Comparison of ENCODE assay signal across 13 cellular contexts in the genomic region with DNA sequence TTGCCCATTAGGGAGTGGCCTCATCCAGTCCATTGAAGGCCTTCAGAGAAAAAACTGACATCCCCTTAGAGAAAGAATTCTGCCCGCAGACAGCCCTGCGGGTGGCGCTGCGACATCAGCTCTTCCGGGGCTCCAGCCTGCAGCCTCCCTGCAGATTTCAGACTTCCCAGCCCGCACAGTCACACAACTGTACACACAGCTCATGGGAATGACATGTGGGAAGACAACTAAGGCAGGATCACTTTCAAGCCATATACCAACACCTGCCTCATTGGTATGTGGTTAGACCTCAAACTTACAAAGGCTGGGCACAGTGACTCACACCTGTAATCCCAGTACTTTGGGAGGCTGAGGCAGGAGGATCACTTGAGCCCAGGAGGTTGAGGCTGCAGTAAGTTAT. TPM values are rescaled to one million over a fixed set of nuclear protein-coding genes. Genes with fewer than 3 reads are reported as not detected.
DNase-seq lines count a peak whose midpoint lies in the region; ATAC-seq and TF ChIP-seq lines count a peak whose summit lies in the region.
"Had no signal": no experiment of that assay in that cellular context is flagged by ENCODE, and none has a peak within 500 bp of the region (broad histone marks: within the 10 kb centered on the region; RNA-seq: fewer than 3 reads in every experiment).

No MANE protein-coding gene starts in this region.

- 77% methylated on average over 6 of the region's 6 CpGs; no CpG with 5 or more reads in 1 of the 2 experiments for WGBS in endodermal cell (ENCODE audit: insufficient coverage in 1 of 2, insufficient read length in 1 of 2), 2 experiments
- WGBS in neuronal stem cell (ENCODE audit: extremely low coverage in 2 of 2, insufficient read length in 2 of 2, insufficient replicate concordance in 1 of 2), 2 donors, result no CpG with 5 or more reads among the region's 6 CpGs

- H3K23ac ChIP-seq in neuronal stem cell (ENCODE audit: low read depth, low read length, poor library complexity), result no peak overlapping the region

- no peaks in the 10 kb centered on the region for H3K9me3 ChIP-seq in OCI-LY1 (ENCODE audit: low read length)
- H3K9me3 ChIP-seq in endodermal cell (ENCODE audit: control insufficient read depth, low read length), result no peaks in the 10 kb centered on the region
- no peaks in the 10 kb centered on the region for H3K9me3 ChIP-seq in neuronal stem cell (replicated peaks in 1 of 2; ENCODE audit: control insufficient read depth in 2 of 2, insufficient read depth in 1 of 2, low read depth in 1 of 2, low read length in 2 of 2)

- TF ChIP-seq CTCF in OCI-LY1 (IDR thresholded peaks at IDR 0.05; ENCODE audit: low read length), result 0 out of 2 replicates have a peak, but pooled peaks have one; percentile 23
- peak; percentile 74 for TF ChIP-seq CTCF in endodermal cell (conservative IDR thresholded peaks at IDR 0.05)
- peak; percentile 28 for TF ChIP-seq CTCF in progenitor cell of endocrine pancreas (IDR thresholded peaks at IDR 0.05; ENCODE audit: unreplicated experiment)

- no peaks in the 10 kb centered on the region for H3K36me3 ChIP-seq in OCI-LY1 (ENCODE audit: insufficient read depth, low read length)
- no peaks in the 10 kb centered on the region for H3K36me3 ChIP-seq in endodermal cell (ENCODE audit: control insufficient read depth, insufficient read depth, low read length)
- no peaks in the 10 kb centered on the region for H3K36me3 ChIP-seq in neuronal stem cell (replicated peaks in 1 of 2; ENCODE audit: control insufficient read depth in 2 of 2, insufficient read depth in 2 of 2, low read length in 2 of 2)

- no peaks in the 10 kb centered on the region for H3K79me2 ChIP-seq in OCI-LY1 (ENCODE audit: insufficient read depth, low read length)

- H3K4me3 ChIP-seq in OCI-LY1 (ENCODE audit: low read depth, low read length, poor library complexity, severe bottlenecking), result no peak overlapping the region
- H3K4me3 ChIP-seq in endodermal cell (ENCODE audit: low read length), result no peak overlapping the region
- no peak overlapping the region for H3K4me3 ChIP-seq in neuronal stem cell (ENCODE audit: low read length in 2 of 2)

- H3K4me3 Mint-ChIP-seq in endodermal cell (no peak overlapping the region), progenitor cell of endocrine pancreas (ENCODE audit: low read depth) (no peak overlapping the region)
- no peak overlapping the region for H3K4me3 Mint-ChIP-seq in activated T-helper 17 cell treated with anti-CD3 and anti-CD28 coated beads, Interleukin-2, amount 50 U/mL, for 72 hours
- H3K4me3 Mint-ChIP-seq: activated naive CD8-positive, alpha-beta T cell treated with anti-CD3 and anti-CD28 coated beads for 36 hours; naive thymus-derived CD8-positive, alpha-beta T cell had no signal

- no peak overlapping the region for H4K91ac ChIP-seq in neuronal stem cell (ENCODE audit: low read depth, low read length, poor library complexity)

- H3K79me1 ChIP-seq in neuronal stem cell (ENCODE audit: low read depth, low read length), result no peaks in the 10 kb centered on the region

- H2AFZ ChIP-seq in OCI-LY1 (ENCODE audit: low read length) (no peak overlapping the region), neuronal stem cell (ENCODE audit: low read length) (no peak overlapping the region)

- H4K20me1 ChIP-seq in OCI-LY1 (ENCODE audit: insufficient read depth, low read length), result no peaks in the 10 kb centered on the region

- DNase-seq in NCI-H146 (lab: John Stamatoyannopoulos, UW) (peak; percentile 34), NCI-H146 treated with DMSO at 0.1 percent for 48 hours (lab: John Stamatoyannopoulos, UW; ENCODE audit: unreplicated experiment) (no peak), endodermal cell (peak; percentile 66), progenitor cell of endocrine pancreas (ENCODE audit: low spot score, unreplicated experiment) (no peak), neuronal stem cell (ENCODE audit: low spot score) (no peak)
- DNase-seq: activated CD4-positive, alpha-beta T cell treated with anti-CD3 and anti-CD28 coated beads for 4 hours; activated naive CD8-positive, alpha-beta T cell treated with anti-CD3 and anti-CD28 coated beads for 36 hours; glutamatergic neuron; naive thymus-derived CD8-positive, alpha-beta T cell had no signal

- H2BK120ac ChIP-seq in neuronal stem cell (ENCODE audit: low read depth, low read length), result no peak overlapping the region

- H3K9me3 Mint-ChIP-seq in endodermal cell (no peaks in the 10 kb centered on the region), progenitor cell of endocrine pancreas (ENCODE audit: low read depth) (no peaks in the 10 kb centered on the region)
- no peaks in the 10 kb centered on the region for H3K9me3 Mint-ChIP-seq in activated T-helper 17 cell treated with anti-CD3 and anti-CD28 coated beads, Interleukin-2, amount 50 U/mL, for 72 hours
- H3K9me3 Mint-ChIP-seq: activated naive CD8-positive, alpha-beta T cell treated with anti-CD3 and anti-CD28 coated beads for 36 hours; naive thymus-derived CD8-positive, alpha-beta T cell had no signal

- H3K9ac ChIP-seq in OCI-LY1 (ENCODE audit: low read length) (no peak overlapping the region), endodermal cell (ENCODE audit: extremely low read depth, low read length, poor library complexity, severe bottlenecking) (no peak overlapping the region), neuronal stem cell (ENCODE audit: low read depth, low read length, poor library complexity) (no peak overlapping the region)

- H3K4me1 ChIP-seq in OCI-LY1 (ENCODE audit: insufficient read depth, low read length, severe bottlenecking), result no peaks in the 10 kb centered on the region
- peaks cover 14% of the 10 kb centered on the region for H3K4me1 ChIP-seq in endodermal cell (ENCODE audit: control insufficient read depth, insufficient read depth, low read length)
- peaks cover 22 to 27% of the 10 kb centered on the region in 2 donors for H3K4me1 ChIP-seq in neuronal stem cell (ENCODE audit: control insufficient read depth in 2 of 2, insufficient read depth in 1 of 2, low read depth in 1 of 2, low read length in 2 of 2)

- H4K8ac ChIP-seq in neuronal stem cell (ENCODE audit: low read depth, low read length), result no peak overlapping the region

- H3K27me3 Mint-ChIP-seq in endodermal cell (ENCODE audit: insufficient read depth) (peaks cover 42% of the 10 kb centered on the region), progenitor cell of endocrine pancreas (peaks cover 31% of the 10 kb centered on the region)
- H3K27me3 Mint-ChIP-seq in activated T-helper 17 cell treated with anti-CD3 and anti-CD28 coated beads, Interleukin-2, amount 50 U/mL, for 72 hours, result peaks cover 11% of the 10 kb centered on the region

- H3K4ac ChIP-seq in neuronal stem cell (ENCODE audit: low read length), result no peak overlapping the region

- H3K14ac ChIP-seq in neuronal stem cell (ENCODE audit: low read length), result no peak overlapping the region

- H3K27ac Mint-ChIP-seq in endodermal cell (no peak overlapping the region), progenitor cell of endocrine pancreas (no peak overlapping the region)
- H3K27ac Mint-ChIP-seq in activated T-helper 17 cell treated with anti-CD3 and anti-CD28 coated beads, Interleukin-2, amount 50 U/mL, for 72 hours, result no peak overlapping the region
- H3K27ac Mint-ChIP-seq: activated naive CD8-positive, alpha-beta T cell treated with anti-CD3 and anti-CD28 coated beads for 36 hours had no signal

- no peaks in the 10 kb centered on the region for H3K9me2 ChIP-seq in OCI-LY1 (ENCODE audit: low read depth, low read length)

- no peak overlapping the region for H3K27ac ChIP-seq in OCI-LY1 (ENCODE audit: low read depth, low read length, poor library complexity, severe bottlenecking)
- no peak overlapping the region for H3K27ac ChIP-seq in endodermal cell (ENCODE audit: low read depth, low read length)
- no peak overlapping the region for H3K27ac ChIP-seq in neuronal stem cell (replicated peaks; ENCODE audit: low read length)

- no peak overlapping the region for H2BK12ac ChIP-seq in neuronal stem cell (ENCODE audit: low read length)

- H2AK5ac ChIP-seq in neuronal stem cell (ENCODE audit: low read depth, low read length), result no peak overlapping the region

- no peak overlapping the region for H2BK15ac ChIP-seq in neuronal stem cell (ENCODE audit: low read length)

- no peak overlapping the region for H3K4me2 ChIP-seq in OCI-LY1 (ENCODE audit: low read length)
- no peak overlapping the region for H3K4me2 ChIP-seq in neuronal stem cell (ENCODE audit: insufficient read depth, low read length, poor library complexity, severe bottlenecking)

- H3K27me3 ChIP-seq in OCI-LY1 (ENCODE audit: insufficient read depth, low read length) (no peaks in the 10 kb centered on the region), endodermal cell (ENCODE audit: control insufficient read depth, insufficient read depth, low read length, poor library complexity, severe bottlenecking) (peaks cover 24% of the 10 kb centered on the region), neuronal stem cell (ENCODE audit: control insufficient read depth in 3 of 3, insufficient read depth in 3 of 3, low read depth in 1 of 3, low read length in 3 of 3) (peaks cover 7 to 40% (median 15%) of the 10 kb centered on the region in 3 experiments)

- H3K4me1 Mint-ChIP-seq in endodermal cell (peaks cover 33% of the 10 kb centered on the region), progenitor cell of endocrine pancreas (ENCODE audit: low read depth) (peaks cover 19% of the 10 kb centered on the region)
- H3K4me1 Mint-ChIP-seq in activated T-helper 17 cell treated with anti-CD3 and anti-CD28 coated beads, Interleukin-2, amount 50 U/mL, for 72 hours, result no peaks in the 10 kb centered on the region

- H3K36me3 Mint-ChIP-seq in endodermal cell (ENCODE audit: low read depth) (no peaks in the 10 kb centered on the region), progenitor cell of endocrine pancreas (ENCODE audit: insufficient read depth) (no peaks in the 10 kb centered on the region)
- no peaks in the 10 kb centered on the region for H3K36me3 Mint-ChIP-seq in activated T-helper 17 cell treated with anti-CD3 and anti-CD28 coated beads, Interleukin-2, amount 50 U/mL, for 72 hours (ENCODE audit: low read depth)
- H3K36me3 Mint-ChIP-seq: activated naive CD8-positive, alpha-beta T cell treated with anti-CD3 and anti-CD28 coated beads for 36 hours; naive thymus-derived CD8-positive, alpha-beta T cell had no signal

- H3F3A ChIP-seq in OCI-LY1 (ENCODE audit: insufficient read depth, low read length), result no peaks in the 10 kb centered on the region

- no peak for ATAC-seq in activated T-helper 17 cell treated with anti-CD3 and anti-CD28 coated beads, Interleukin-2, amount 50 U/mL, for 72 hours (replicated peaks)
- no peak for ATAC-seq in GM19463 (IDR thresholded peaks at IDR 0.05; ENCODE audit: unreplicated experiment)
- ATAC-seq: naive thymus-derived CD8-positive, alpha-beta T cell had no signal

- no peak overlapping the region for H3K18ac ChIP-seq in neuronal stem cell (ENCODE audit: low read length)

- H2BK5ac ChIP-seq in neuronal stem cell (ENCODE audit: low read length), result no peak overlapping the region

RNA-seq across cellular contexts. Expression of gene TUBB6, which starts 24.8 kb away (rescaled TPM):
- total RNA-seq in endodermal cell (10 to 100 TPM; 33.0 to 45.4 TPM), progenitor cell of endocrine pancreas (7.2 and 10.7 TPM in 2 replicates)
- 103 TPM for polyA plus RNA-seq in endodermal cell (2013, experiment 1 of 2)
- 111 TPM for polyA plus RNA-seq in endodermal cell (2013, experiment 2 of 2)
- 91.0 TPM for polyA plus RNA-seq in neuronal stem cell (2013, experiment 1 of 2)
- 86.1 TPM for polyA plus RNA-seq in neuronal stem cell (2013, experiment 2 of 2)
- 10 to 100 TPM in 1 of 2 donors, 1 to 10 TPM in 1; 6.9 to 20.4 TPM for total RNA-seq in activated T-helper 17 cell treated with anti-CD3 and anti-CD28 coated beads, Interleukin-2, amount 50 U/mL, for 72 hours

RNA-seq across cellular contexts. Expression of gene CIDEA, which starts 29.1 kb away (rescaled TPM):
- total RNA-seq in endodermal cell (not detected), progenitor cell of endocrine pancreas (not detected in 2 replicates)
- polyA plus RNA-seq in endodermal cell (2013, experiment 1 of 2), result not detected
- polyA plus RNA-seq in endodermal cell (2013, experiment 2 of 2), result not detected
- polyA plus RNA-seq in neuronal stem cell (2013, experiment 1 of 2), result not detected
- not detected for polyA plus RNA-seq in neuronal stem cell (2013, experiment 2 of 2)
- total RNA-seq in activated T-helper 17 cell treated with anti-CD3 and anti-CD28 coated beads, Interleukin-2, amount 50 U/mL, for 72 hours, result not detected
- total RNA-seq: activated naive CD8-positive, alpha-beta T cell treated with anti-CD3 and anti-CD28 coated beads for 36 hours; naive thymus-derived CD8-positive, alpha-beta T cell; ureter had no signal
- polyA plus RNA-seq: naive thymus-derived CD8-positive, alpha-beta T cell had no signal

Comparison
In these comparisons a context has a peak if more than half of its experiments do, and no peak if none do; other contexts are left out.
1. DNase-seq: peak in NCI-H146 (single experiment) and endodermal cell (single experiment); none in NCI-H146 treated with DMSO at 0.1 percent for 48 hours (single experiment), progenitor cell of endocrine pancreas (single experiment) and neuronal stem cell (single experiment).
2. CTCF ChIP-seq: peak in every context shown above with its lines; median percentile 74 in endodermal cell; 28 in progenitor cell of endocrine pancreas; 23 in OCI-LY1.